In genomic region chr10:116427671-116428070, GRCh38 we compare ENCODE assay signal across 23 cellular contexts. TPM values are rescaled to one million over a fixed set of nuclear protein-coding genes. Genes with fewer than 3 reads are reported as not detected.
DNase-seq lines count a peak whose midpoint lies in the region; ATAC-seq, FAIRE-seq and TF ChIP-seq lines count a peak whose summit lies in the region.
"Had no signal": no experiment of that assay in that cellular context is flagged by ENCODE, and none has a peak within 500 bp of the region (broad histone marks: within the 10 kb centered on the region; RNA-seq: fewer than 3 reads in every experiment).

Gene PNLIPRP3 (plus strand): TSS chr10:116427847. CDS start chr10:116428013, 166 bp downstream.

- H3K9me3 ChIP-seq in mammary epithelial cell (replicated peaks; ENCODE audit: insufficient read depth, low read length): no peaks in the 10 kb centered on the region
- H3K9me3 ChIP-seq in breast epithelium: no peaks in the 10 kb centered on the region
- no peaks in the 10 kb centered on the region for H3K9me3 ChIP-seq in mesenchymal stem cell (ENCODE audit: control insufficient read depth, low read length)
- H3K9me3 ChIP-seq in HepG2 (ENCODE audit: low read length): no peaks in the 10 kb centered on the region
- H3K9me3 ChIP-seq: A549, BLaER1 had no signal

- FAIRE-seq in HepG2 (lab: Jason Lieb, UNC): no peak
- FAIRE-seq: A549, GM12892, H54 had no signal

- peak; percentile 80 for DNase-seq in mammary epithelial cell
- DNase-seq in breast epithelium (ENCODE audit: low spot score in 2 of 2): no peak
- no peak for DNase-seq in epithelial cell of prostate (ENCODE audit: low read depth, low spot score)
- no peak for DNase-seq in mesenchymal stem cell
- no peak for DNase-seq in HepG2 (ENCODE audit: low spot score)
- DNase-seq in Ammon's horn (ENCODE audit: low spot score): no peak
- DNase-seq: AML-193; CD4-positive, alpha-beta memory T cell; DMS153; DMS79; GDM1; HCEC 1CT had no signal

- no peak within 1 kb of the TSS for H3K23ac ChIP-seq in mesenchymal stem cell (ENCODE audit: low read length in 2 of 2)

- H3K4me3 ChIP-seq in mammary epithelial cell (replicated peaks in 1 of 3; ENCODE audit: insufficient read depth in 1 of 3, low read depth in 2 of 3, low read length in 3 of 3) (peak within 1 kb of the TSS; percentile 54 to 100 (median 98)), breast epithelium (no peak within 1 kb of the TSS), mesenchymal stem cell (ENCODE audit: insufficient read depth in 1 of 2, low read depth in 1 of 2, low read length in 2 of 2) (no peak within 1 kb of the TSS), HepG2 (replicated peaks in 1 of 3; ENCODE audit: insufficient read depth in 1 of 3, low read depth in 2 of 3, low read length in 3 of 3) (no peak within 1 kb of the TSS)
- H3K4me3 ChIP-seq: A549, BLaER1, GM23338 had no signal

- peak within 1 kb of the TSS; percentile 95 for H3K4me2 ChIP-seq in mammary epithelial cell (ENCODE audit: insufficient read depth, low read depth, low read length)
- H3K4me2 ChIP-seq in mesenchymal stem cell (ENCODE audit: low read length, poor library complexity, severe bottlenecking): no peak within 1 kb of the TSS
- H3K4me2 ChIP-seq in HepG2 (ENCODE audit: low read depth, low read length): no peak within 1 kb of the TSS
- H3K4me2 ChIP-seq: A549, BLaER1, GM23338 had no signal

- intact Hi-C loops in mammary epithelial cell (cut with micrococcal nuclease): loop anchor here (10.0 kb wide), 2 partner anchors 1793 to 1933 kb away; no protein-coding TSS in a partner anchor
- intact Hi-C loops in breast epithelium (cut with DNase I; ENCODE audit: low total_unique reads): loop anchor here (1.0 kb wide), 1 partner anchor 11 kb away; no protein-coding TSS in a partner anchor
- intact Hi-C loops in HepG2 (cut with micrococcal nuclease; ENCODE audit: unreplicated experiment): no loop called here

- H3K79me1 ChIP-seq in mesenchymal stem cell (replicated peaks; ENCODE audit: low read length, poor library complexity, severe bottlenecking): no peaks in the 10 kb centered on the region

- no peak within 1 kb of the TSS for H2BK120ac ChIP-seq in mesenchymal stem cell (ENCODE audit: low read depth, low read length)

- in situ Hi-C loops in mammary epithelial cell (cut with MboI; ENCODE audit: low sequenced_read_pairs in 2 of 2) (no loop called here), HepG2 (cut with HindIII; ENCODE audit: extremely low pct_ligation_motif_present, low pct_unique_long_range_greater_than_20kb) (no loop called here)

- ATAC-seq in GM21367 (IDR thresholded peaks at IDR 0.05; ENCODE audit: unreplicated experiment) (no peak), HepG2 (no peak), GM18505 (IDR thresholded peaks at IDR 0.05; ENCODE audit: unreplicated experiment) (no peak)
- ATAC-seq: A549, GM23338 had no signal

- WGBS in mammary epithelial cell (ENCODE audit: low coverage, missing lambda C conversion rate): 4% methylated on average over 2 of the region's 2 CpGs
- 85% methylated on average over 2 of the region's 2 CpGs for WGBS in mesenchymal stem cell
- 0% methylated on average over 2 of the region's 2 CpGs for WGBS in HepG2 (ENCODE audit: low lambda C conversion rate)

- H3K18ac ChIP-seq in mesenchymal stem cell (ENCODE audit: low read depth in 1 of 2, low read length in 2 of 2): no peak within 1 kb of the TSS

- H2AK5ac ChIP-seq in mesenchymal stem cell (ENCODE audit: low read length, severe bottlenecking): no peak within 1 kb of the TSS

- H3K36me3 ChIP-seq in mammary epithelial cell (ENCODE audit: insufficient read depth, low read length): peaks cover 3% of the 10 kb centered on the region
- H3K36me3 ChIP-seq in breast epithelium: no peaks in the 10 kb centered on the region
- H3K36me3 ChIP-seq in mesenchymal stem cell (ENCODE audit: control insufficient read depth in 1 of 2, insufficient read depth in 2 of 2, low read depth in 1 of 2, low read length in 2 of 2): no peaks in the 10 kb centered on the region
- no peaks in the 10 kb centered on the region for H3K36me3 ChIP-seq in HepG2 (replicated peaks in 1 of 2; ENCODE audit: control insufficient read depth in 1 of 2, insufficient read depth in 2 of 2, low read length in 2 of 2)
- H3K36me3 ChIP-seq: BLaER1 had no signal

- POLR2A ChIA-PET in HepG2 (lab: Yijun Ruan, JAX): no interaction called here

- H4K8ac ChIP-seq in mesenchymal stem cell (ENCODE audit: low read length): no peak within 1 kb of the TSS

- no peak for TF ChIP-seq RAD21 in HepG2 (CRISPR knock-in tag; IDR thresholded peaks at IDR 0.05)

- no peaks in the 10 kb centered on the region for H3K27me3 ChIP-seq in mammary epithelial cell (ENCODE audit: insufficient read depth, low read length)
- H3K27me3 ChIP-seq in breast epithelium: no peaks in the 10 kb centered on the region
- peaks cover 0 to 11% of the 10 kb centered on the region in 2 experiments for H3K27me3 ChIP-seq in mesenchymal stem cell (ENCODE audit: control insufficient read depth in 1 of 2, insufficient read depth in 1 of 2, low read length in 2 of 2)
- H3K27me3 ChIP-seq in HepG2 (ENCODE audit: control insufficient read depth in 1 of 2, insufficient read depth in 2 of 2, low read length in 2 of 2): no peaks in the 10 kb centered on the region
- H3K27me3 ChIP-seq: BLaER1 had no signal

- H3K4ac ChIP-seq in mesenchymal stem cell (ENCODE audit: low read depth in 1 of 2, low read length in 2 of 2): no peak within 1 kb of the TSS

- TF ChIP-seq EP300 in HepG2 (IDR thresholded peaks at IDR 0.05; ENCODE audit: low read depth in 2 of 2, low read length in 2 of 2) (no peak), HepG2 (CRISPR knock-in tag; IDR thresholded peaks at IDR 0.05; ENCODE audit: borderline replicate concordance) (no peak)

- H2AFZ ChIP-seq in mammary epithelial cell (ENCODE audit: low read depth, low read length): no peak within 1 kb of the TSS
- no peak within 1 kb of the TSS for H2AFZ ChIP-seq in mesenchymal stem cell (ENCODE audit: low read depth, low read length)
- no peak within 1 kb of the TSS for H2AFZ ChIP-seq in HepG2 (ENCODE audit: low read length)
- H2AFZ ChIP-seq: GM23338 had no signal

- no peak within 1 kb of the TSS for H2BK12ac ChIP-seq in mesenchymal stem cell (ENCODE audit: low read length in 2 of 2)

- H3K4me1 ChIP-seq in mammary epithelial cell (ENCODE audit: insufficient read depth, low read length) (peaks cover 34% of the 10 kb centered on the region), breast epithelium (no peaks in the 10 kb centered on the region), mesenchymal stem cell (ENCODE audit: control insufficient read depth, insufficient read depth, low read depth, low read length) (no peaks in the 10 kb centered on the region), HepG2 (ENCODE audit: insufficient read depth, low read length) (no peaks in the 10 kb centered on the region)
- H3K4me1 ChIP-seq: A549, BLaER1 had no signal

- TF ChIP-seq POLR2A in breast epithelium (IDR thresholded peaks at IDR 0.05) (no peak), HepG2 (IDR thresholded peaks at IDR 0.05; ENCODE audit: insufficient read depth in 1 of 2, low read depth in 2 of 2, low read length in 2 of 2) (no peak), GM18505 (IDR thresholded peaks at IDR 0.05; ENCODE audit: borderline replicate concordance, extremely low read depth, insufficient read depth, insufficient read length) (no peak)

- no peaks in the 10 kb centered on the region for H4K20me1 ChIP-seq in mammary epithelial cell (ENCODE audit: insufficient read depth, low read length)
- H4K20me1 ChIP-seq in HepG2 (ENCODE audit: insufficient read depth, low read length): no peaks in the 10 kb centered on the region
- H4K20me1 ChIP-seq: BLaER1 had no signal

- no TSS peak for BruUV-seq in mammary epithelial cell (replicated peaks; lab: Mats Ljungman, UMichigan)
- BruUV-seq in HepG2 (replicated peaks; lab: Mats Ljungman, UMichigan): no TSS peak

- dilution Hi-C loops in mammary epithelial cell (cut with HindIII; ENCODE audit: low sequenced_read_pairs): no loop called here

- H3K27ac ChIP-seq in mammary epithelial cell (ENCODE audit: insufficient read depth, low read depth, low read length): peak within 1 kb of the TSS; percentile 97
- no peak within 1 kb of the TSS for H3K27ac ChIP-seq in breast epithelium
- H3K27ac ChIP-seq in epithelial cell of prostate: peak within 1 kb of the TSS; percentile 94
- no peak within 1 kb of the TSS for H3K27ac ChIP-seq in mesenchymal stem cell (ENCODE audit: low read length, poor library complexity, severe bottlenecking)
- H3K27ac ChIP-seq in HepG2 (ENCODE audit: extremely low read length, insufficient read depth, low read length): no peak within 1 kb of the TSS
- H3K27ac ChIP-seq: 22Rv1, A549, BLaER1, HL-60 had no signal

- H3K79me2 ChIP-seq in mammary epithelial cell (ENCODE audit: insufficient read depth, low read length) (peaks cover 56% of the 10 kb centered on the region), HepG2 (ENCODE audit: insufficient read depth, low read length) (no peaks in the 10 kb centered on the region)

- TF ChIP-seq CTCF in mammary epithelial cell (conservative IDR thresholded peaks at IDR 0.05 in 1 of 2, IDR thresholded peaks at IDR 0.05 in 1 of 2; ENCODE audit: extremely low read depth in 1 of 2, insufficient read depth in 1 of 2, low read depth in 1 of 2, low read length in 2 of 2): no peak
- no peak for TF ChIP-seq CTCF in breast epithelium (IDR thresholded peaks at IDR 0.05)
- TF ChIP-seq CTCF in HepG2 (CRISPR knock-in tag; IDR thresholded peaks at IDR 0.05): no peak

- H2BK5ac ChIP-seq in mesenchymal stem cell (ENCODE audit: low read depth, low read length, poor library complexity, severe bottlenecking): no peak within 1 kb of the TSS

- no peak within 1 kb of the TSS for H2BK15ac ChIP-seq in mesenchymal stem cell (ENCODE audit: low read depth, poor library complexity, severe bottlenecking)

- peak within 1 kb of the TSS; percentile 98 for H3K9ac ChIP-seq in mammary epithelial cell (ENCODE audit: insufficient read depth, low read length)
- H3K9ac ChIP-seq in mesenchymal stem cell (ENCODE audit: low read length): peak within 1 kb of the TSS; percentile 50
- H3K9ac ChIP-seq in HepG2 (ENCODE audit: insufficient read depth, low read depth, low read length): no peak within 1 kb of the TSS
- H3K9ac ChIP-seq: BLaER1 had no signal

- no peak within 1 kb of the TSS for H3K14ac ChIP-seq in mesenchymal stem cell (ENCODE audit: low read length in 2 of 2)

- CTCF ChIA-PET in mammary epithelial cell (lab: Charles Lee; ENCODE audit: low non-redundant PET) (no interaction called here), HepG2 (lab: Yijun Ruan, JAX; ENCODE audit: low intra/inter-chr PET ratio, low total read pairs) (no interaction called here)

- no peak within 1 kb of the TSS for H4K91ac ChIP-seq in mesenchymal stem cell (ENCODE audit: low read length)

RNA-seq across cellular contexts. Expression of gene PNLIPRP3, which starts in this region (rescaled TPM):
- total RNA-seq in mammary epithelial cell: 10 to 100 TPM; 98.2 to 98.4 TPM
- 39.7 TPM for polyA plus RNA-seq in mammary epithelial cell
- 13.1 TPM for polyA minus RNA-seq in mammary epithelial cell
- 1 to 10 TPM in 1 of 3 donors, under 1 TPM in 2; 0.29 to 2.4 (median 0.66) TPM for total RNA-seq in breast epithelium
- not detected for polyA plus RNA-seq in mesenchymal stem cell (2013, experiment 1 of 2)
- not detected for polyA plus RNA-seq in mesenchymal stem cell (2013, experiment 2 of 2)
- not detected in 2 replicates for total RNA-seq in HepG2 (2016; rRNA removed; fragmentation: Illumina TruSeq; extraction: Trizol)
- not detected in 2 replicates for total RNA-seq in HepG2 (2016; cell fraction: cytosol; rRNA removed; fragmentation: Illumina TruSeq; extraction: Trizol; ENCODE audit: low read depth)
- total RNA-seq in HepG2 (2016; cell fraction: insoluble cytoplasmic fraction; rRNA removed; fragmentation: Illumina TruSeq; extraction: Trizol): not detected in 2 replicates
- total RNA-seq in HepG2 (2016; cell fraction: membrane; rRNA removed; fragmentation: Illumina TruSeq; extraction: Trizol): not detected in 2 replicates
- total RNA-seq in HepG2 (2016; cell fraction: nucleus; rRNA removed; fragmentation: Illumina TruSeq; extraction: Trizol): not detected in 2 replicates
- polyA plus RNA-seq in HepG2 (2011; rRNA removed): not detected in 2 replicates
- polyA plus RNA-seq in HepG2 (2011; cell fraction: cytosol; rRNA removed): not detected in 2 replicates
- not detected in 2 replicates for polyA plus RNA-seq in HepG2 (2011; cell fraction: nucleus; rRNA removed)
- polyA plus RNA-seq in HepG2 (2012): not detected in 2 replicates
- polyA plus RNA-seq in HepG2 (2016; cell fraction: cytosol; fragmentation: Illumina TruSeq; extraction: Trizol; ENCODE audit: low read depth): not detected in 2 replicates
- not detected in 2 replicates for polyA plus RNA-seq in HepG2 (2016; cell fraction: insoluble cytoplasmic fraction; fragmentation: Illumina TruSeq; extraction: Trizol; ENCODE audit: low read depth)
- polyA plus RNA-seq in HepG2 (2016; cell fraction: membrane; fragmentation: Illumina TruSeq; extraction: Trizol; ENCODE audit: low read depth): not detected in 2 replicates
- not detected in 2 replicates for polyA plus RNA-seq in HepG2 (2016; cell fraction: nucleus; fragmentation: Illumina TruSeq; extraction: Trizol; ENCODE audit: insufficient read depth, low read depth)
- not detected in 2 replicates for polyA minus RNA-seq in HepG2 (2011; rRNA and poly(A)+ RNA removed; ENCODE audit: low replicate concordance)
- not detected in 2 replicates for polyA minus RNA-seq in HepG2 (2011; cell fraction: cytosol; rRNA and poly(A)+ RNA removed)
- not detected in 2 replicates for polyA minus RNA-seq in HepG2 (2011; cell fraction: nucleus; rRNA and poly(A)+ RNA removed)
- total RNA-seq: CD4-positive, alpha-beta memory T cell; GM23338 had no signal
- polyA plus RNA-seq: A549; CD14-positive monocyte; CD4-positive, alpha-beta memory T cell; GM23338; IgD-negative memory B cell had no signal

Comparison
In these comparisons a context has a peak if more than half of its experiments do, and no peak if none do; other contexts are left out.
1. RNA of gene PNLIPRP3 (total RNA-seq): 98.2 to 98.4 TPM in mammary epithelial cell; 0.29 to 2.4 TPM in breast epithelium and not detected in HepG2; every median in the first group is over 10 times any median in the second.
2. RNA of gene PNLIPRP3 (polyA plus RNA-seq): 39.7 TPM in mammary epithelial cell (single experiment); not detected in HepG2; every median in the first group is over 10 times any median in the second.
3. H3K27ac ChIP-seq: peak in mammary epithelial cell (single experiment) and epithelial cell of prostate (single experiment); none in breast epithelium (0 of 2), mesenchymal stem cell (single experiment) and HepG2 (single experiment).
4. H3K4me3 ChIP-seq: peak in mammary epithelial cell (3 of 3); none in breast epithelium (0 of 3), mesenchymal stem cell (0 of 2) and HepG2 (0 of 3).